In the genomic region with DNA sequence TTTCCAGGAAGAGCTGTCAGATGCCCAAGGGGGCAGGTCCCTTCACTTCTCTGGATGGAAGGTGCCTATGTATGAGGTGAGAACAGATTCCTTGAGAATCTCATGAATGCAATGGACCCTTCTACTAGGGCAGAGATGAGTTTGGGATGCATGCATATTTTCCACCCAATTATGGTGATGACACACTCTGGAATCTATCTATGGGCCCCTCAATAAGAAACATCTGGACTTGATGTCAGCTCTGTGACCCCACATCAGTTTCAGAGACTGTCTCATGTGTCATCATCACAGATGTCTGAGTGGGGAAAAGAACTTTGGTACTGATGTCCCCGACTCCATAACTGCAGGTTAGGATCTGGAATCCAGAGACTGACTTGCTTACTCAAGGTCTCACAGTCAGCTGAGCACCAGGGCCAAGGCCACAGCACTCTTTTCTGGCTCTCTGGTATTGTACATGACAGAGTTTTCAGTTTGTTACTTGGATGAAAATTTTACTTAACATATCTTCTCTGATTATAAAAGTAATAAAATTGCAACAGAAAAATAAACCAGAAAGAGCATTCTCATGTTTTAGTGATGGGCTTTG, we compare ENCODE assay signal across 1 cellular context.
TF ChIP-seq lines count a peak whose summit lies in the region.

No MANE protein-coding gene starts in this region.

TF ChIP-seq in HepG2, 621 proteins besides CTCF, POLR2A, EP300 and RAD21 (continued from another document):
- TF ChIP-seq, protein P1, sequence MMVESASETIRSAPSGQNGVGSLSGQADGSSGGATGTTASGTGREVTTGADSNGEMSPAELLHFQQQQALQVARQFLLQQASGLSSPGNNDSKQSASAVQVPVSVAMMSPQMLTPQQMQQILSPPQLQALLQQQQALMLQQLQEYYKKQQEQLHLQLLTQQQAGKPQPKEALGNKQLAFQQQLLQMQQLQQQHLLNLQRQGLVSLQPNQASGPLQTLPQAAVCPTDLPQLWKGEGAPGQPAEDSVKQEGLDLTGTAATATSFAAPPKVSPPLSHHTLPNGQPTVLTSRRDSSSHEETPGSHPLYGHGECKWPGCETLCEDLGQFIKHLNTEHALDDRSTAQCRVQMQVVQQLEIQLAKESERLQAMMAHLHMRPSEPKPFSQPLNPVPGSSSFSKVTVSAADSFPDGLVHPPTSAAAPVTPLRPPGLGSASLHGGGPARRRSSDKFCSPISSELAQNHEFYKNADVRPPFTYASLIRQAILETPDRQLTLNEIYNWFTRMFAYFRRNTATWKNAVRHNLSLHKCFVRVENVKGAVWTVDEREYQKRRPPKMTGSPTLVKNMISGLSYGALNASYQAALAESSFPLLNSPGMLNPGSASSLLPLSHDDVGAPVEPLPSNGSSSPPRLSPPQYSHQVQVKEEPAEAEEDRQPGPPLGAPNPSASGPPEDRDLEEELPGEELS (CRISPR knock-in tag; IDR thresholded peaks at IDR 0.05): no peak
- TF ChIP-seq SALL1 (CRISPR knock-in tag; IDR thresholded peaks at IDR 0.05) (no peak), ZNF605 (CRISPR knock-in tag; IDR thresholded peaks at IDR 0.05) (no peak), ARID2 (CRISPR knock-in tag; IDR thresholded peaks at IDR 0.05; ENCODE audit: borderline replicate concordance) (no peak), ZNF510 (CRISPR knock-in tag; IDR thresholded peaks at IDR 0.05; ENCODE audit: low read depth) (no peak), ERF (CRISPR knock-in tag; IDR thresholded peaks at IDR 0.05) (no peak), DNMT1 (CRISPR knock-in tag; IDR thresholded peaks at IDR 0.05) (no peak)
- TF ChIP-seq, protein P2, sequence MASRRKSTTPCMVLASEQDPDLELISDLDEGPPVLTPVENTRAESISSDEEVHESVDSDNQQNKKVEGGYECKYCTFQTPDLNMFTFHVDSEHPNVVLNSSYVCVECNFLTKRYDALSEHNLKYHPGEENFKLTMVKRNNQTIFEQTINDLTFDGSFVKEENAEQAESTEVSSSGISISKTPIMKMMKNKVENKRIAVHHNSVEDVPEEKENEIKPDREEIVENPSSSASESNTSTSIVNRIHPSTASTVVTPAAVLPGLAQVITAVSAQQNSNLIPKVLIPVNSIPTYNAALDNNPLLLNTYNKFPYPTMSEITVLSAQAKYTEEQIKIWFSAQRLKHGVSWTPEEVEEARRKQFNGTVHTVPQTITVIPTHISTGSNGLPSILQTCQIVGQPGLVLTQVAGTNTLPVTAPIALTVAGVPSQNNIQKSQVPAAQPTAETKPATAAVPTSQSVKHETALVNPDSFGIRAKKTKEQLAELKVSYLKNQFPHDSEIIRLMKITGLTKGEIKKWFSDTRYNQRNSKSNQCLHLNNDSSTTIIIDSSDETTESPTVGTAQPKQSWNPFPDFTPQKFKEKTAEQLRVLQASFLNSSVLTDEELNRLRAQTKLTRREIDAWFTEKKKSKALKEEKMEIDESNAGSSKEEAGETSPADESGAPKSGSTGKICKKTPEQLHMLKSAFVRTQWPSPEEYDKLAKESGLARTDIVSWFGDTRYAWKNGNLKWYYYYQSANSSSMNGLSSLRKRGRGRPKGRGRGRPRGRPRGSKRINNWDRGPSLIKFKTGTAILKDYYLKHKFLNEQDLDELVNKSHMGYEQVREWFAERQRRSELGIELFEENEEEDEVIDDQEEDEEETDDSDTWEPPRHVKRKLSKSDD (CRISPR knock-in tag; IDR thresholded peaks at IDR 0.05; ENCODE audit: low read depth): no peak
- TF ChIP-seq, protein P3, sequence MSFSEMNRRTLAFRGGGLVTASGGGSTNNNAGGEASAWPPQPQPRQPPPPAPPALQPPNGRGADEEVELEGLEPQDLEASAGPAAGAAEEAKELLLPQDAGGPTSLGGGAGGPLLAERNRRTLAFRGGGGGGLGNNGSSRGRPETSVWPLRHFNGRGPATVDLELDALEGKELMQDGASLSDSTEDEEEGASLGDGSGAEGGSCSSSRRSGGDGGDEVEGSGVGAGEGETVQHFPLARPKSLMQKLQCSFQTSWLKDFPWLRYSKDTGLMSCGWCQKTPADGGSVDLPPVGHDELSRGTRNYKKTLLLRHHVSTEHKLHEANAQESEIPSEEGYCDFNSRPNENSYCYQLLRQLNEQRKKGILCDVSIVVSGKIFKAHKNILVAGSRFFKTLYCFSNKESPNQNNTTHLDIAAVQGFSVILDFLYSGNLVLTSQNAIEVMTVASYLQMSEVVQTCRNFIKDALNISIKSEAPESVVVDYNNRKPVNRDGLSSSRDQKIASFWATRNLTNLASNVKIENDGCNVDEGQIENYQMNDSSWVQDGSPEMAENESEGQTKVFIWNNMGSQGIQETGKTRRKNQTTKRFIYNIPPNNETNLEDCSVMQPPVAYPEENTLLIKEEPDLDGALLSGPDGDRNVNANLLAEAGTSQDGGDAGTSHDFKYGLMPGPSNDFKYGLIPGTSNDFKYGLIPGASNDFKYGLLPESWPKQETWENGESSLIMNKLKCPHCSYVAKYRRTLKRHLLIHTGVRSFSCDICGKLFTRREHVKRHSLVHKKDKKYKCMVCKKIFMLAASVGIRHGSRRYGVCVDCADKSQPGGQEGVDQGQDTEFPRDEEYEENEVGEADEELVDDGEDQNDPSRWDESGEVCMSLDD (CRISPR knock-in tag; IDR thresholded peaks at IDR 0.05; ENCODE audit: borderline replicate concordance): no peak
